In the genomic region with DNA sequence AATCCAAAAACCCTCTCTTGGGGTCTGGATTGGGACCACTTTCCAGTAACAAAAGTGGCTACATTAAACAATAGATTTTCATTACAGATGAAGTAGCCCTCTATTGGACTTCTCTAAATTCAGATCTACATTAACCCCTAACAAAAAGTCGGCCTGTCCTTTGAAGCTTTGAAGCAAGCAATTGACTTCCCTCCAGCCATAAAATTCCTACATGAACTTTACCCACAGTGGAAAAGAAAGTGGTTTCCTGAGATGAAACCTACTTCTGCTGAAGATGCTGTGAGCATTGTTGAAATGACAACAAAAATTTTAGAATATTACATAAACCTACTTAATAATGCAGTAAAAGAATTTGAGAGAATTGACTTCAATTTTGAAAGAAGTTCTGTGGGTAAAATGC, we compare ENCODE assay signal across 24 cellular contexts.
"Had no signal": no experiment of that assay in that cellular context is flagged by ENCODE, and none has a peak within 500 bp of the region (broad histone marks: within the 10 kb centered on the region; RNA-seq: fewer than 3 reads in every experiment).

No MANE protein-coding gene starts in this region.

- DNase-seq: activated CD4-positive, alpha-beta T cell treated with anti-CD3 and anti-CD28 coated beads, Interleukin-2, amount 10 ng/mL, durations not matched to agents 24 days and 14 days; activated CD8-positive, alpha-beta T cell treated with anti-CD3 and anti-CD28 coated beads for 36 hours; activated naive CD4-positive, alpha-beta T cell treated with Interleukin-2 at 50 U/mL for 16 hours; activated naive CD8-positive, alpha-beta T cell treated with anti-CD3 and anti-CD28 coated beads, Interleukin-2, amount 10 ng/mL, durations not matched to agents 7 days and 5 days; activated T-cell treated with anti-CD3 and anti-CD28 coated beads, Interleukin-2, amount 50 U/mL, for 24 hours; amygdala; body of pancreas; caudate nucleus; gastrocnemius medialis; head of caudate nucleus; kidney; left lung; mammary epithelial cell; naive B cell; ovary; stimulated activated CD4-positive, alpha-beta T cell treated with anti-CD3 and anti-CD28 coated beads, Interleukin-4, amount 100 ng/mL, for 24 hours; stomach; T1000; upper lobe of left lung had no signal

- ATAC-seq: activated CD8-positive, alpha-beta T cell treated with anti-CD3 and anti-CD28 coated beads for 36 hours; body of pancreas; gastrocnemius medialis; left lung; sciatic nerve; stimulated activated effector memory CD8-positive, alpha-beta T cell treated with anti-CD3 and anti-CD28 coated beads, Interleukin-12 subunit alpha, Interleukin-12 subunit beta, amount 100 ng/mL, for 72 hours had no signal

- H3K27ac Mint-ChIP-seq: activated CD4-positive, alpha-beta T cell treated with anti-CD3 and anti-CD28 coated beads, Interleukin-2, amount 10 ng/mL, durations not matched to agents 24 days and 14 days; activated CD8-positive, alpha-beta T cell treated with anti-CD3 and anti-CD28 coated beads for 36 hours; activated naive CD8-positive, alpha-beta T cell treated with anti-CD3 and anti-CD28 coated beads, Interleukin-2, amount 10 ng/mL, durations not matched to agents 7 days and 5 days; activated T-cell treated with anti-CD3 and anti-CD28 coated beads, Interleukin-2, amount 50 U/mL, for 24 hours; activated T-helper 2 cell treated with anti-CD3 and anti-CD28 coated beads, Interferon-gamma antibody, Interleukin-2, Interleukin-4, amounts not matched to agents 10 μg/mL and 5 μg/mL and 100 μg/mL, durations not matched to agents 14 hours and 24 hours and 36 hours; naive B cell; neural progenitor cell; stimulated activated effector memory CD8-positive, alpha-beta T cell treated with anti-CD3 and anti-CD28 coated beads, Interleukin-12 subunit alpha, Interleukin-12 subunit beta, amount 100 ng/mL, for 72 hours had no signal

- H3K9me3 ChIP-seq: body of pancreas, ovary, stomach, upper lobe of left lung had no signal

- H3K9me3 Mint-ChIP-seq: activated CD4-positive, alpha-beta T cell treated with anti-CD3 and anti-CD28 coated beads, Interleukin-2, amount 10 ng/mL, durations not matched to agents 24 days and 14 days; neural progenitor cell had no signal

- H3K4me3 ChIP-seq: body of pancreas, gastrocnemius medialis, left lung, neural progenitor cell, ovary, stomach, upper lobe of left lung had no signal

- H3K9ac ChIP-seq: neural progenitor cell had no signal

- H3K36me3 Mint-ChIP-seq: activated naive CD8-positive, alpha-beta T cell treated with anti-CD3 and anti-CD28 coated beads, Interleukin-2, amount 10 ng/mL, durations not matched to agents 7 days and 5 days; naive B cell; neural progenitor cell; stimulated activated effector memory CD8-positive, alpha-beta T cell treated with anti-CD3 and anti-CD28 coated beads, Interleukin-12 subunit alpha, Interleukin-12 subunit beta, amount 100 ng/mL, for 72 hours had no signal

- H3K27me3 Mint-ChIP-seq: activated CD4-positive, alpha-beta T cell treated with anti-CD3 and anti-CD28 coated beads, Interleukin-2, amount 10 ng/mL, durations not matched to agents 24 days and 14 days; activated CD8-positive, alpha-beta T cell treated with anti-CD3 and anti-CD28 coated beads for 36 hours; activated naive CD8-positive, alpha-beta T cell treated with anti-CD3 and anti-CD28 coated beads, Interleukin-2, amount 10 ng/mL, durations not matched to agents 7 days and 5 days; activated T-cell treated with anti-CD3 and anti-CD28 coated beads, Interleukin-2, amount 50 U/mL, for 24 hours; naive B cell had no signal

- H3K36me3 ChIP-seq: gastrocnemius medialis, left lung, neural progenitor cell, ovary, stomach, upper lobe of left lung had no signal

- H3K4me2 ChIP-seq: neural progenitor cell had no signal

- H3K4me3 Mint-ChIP-seq: activated CD4-positive, alpha-beta T cell treated with anti-CD3 and anti-CD28 coated beads, Interleukin-2, amount 10 ng/mL, durations not matched to agents 24 days and 14 days; activated CD8-positive, alpha-beta T cell treated with anti-CD3 and anti-CD28 coated beads for 36 hours; activated naive CD8-positive, alpha-beta T cell treated with anti-CD3 and anti-CD28 coated beads, Interleukin-2, amount 10 ng/mL, durations not matched to agents 7 days and 5 days; activated T-cell treated with anti-CD3 and anti-CD28 coated beads, Interleukin-2, amount 50 U/mL, for 24 hours; naive B cell; neural progenitor cell; stimulated activated effector memory CD8-positive, alpha-beta T cell treated with anti-CD3 and anti-CD28 coated beads, Interleukin-12 subunit alpha, Interleukin-12 subunit beta, amount 100 ng/mL, for 72 hours had no signal

- H3K27me3 ChIP-seq: body of pancreas, gastrocnemius medialis, left lung, neural progenitor cell, ovary, stomach, upper lobe of left lung had no signal

- H3K4me1 ChIP-seq: gastrocnemius medialis, left lung, neural progenitor cell, upper lobe of left lung had no signal

- H3K27ac ChIP-seq: gastrocnemius medialis, left lung, neural progenitor cell, ovary, upper lobe of left lung had no signal

- FAIRE-seq: colon, kidney had no signal

- H2AFZ ChIP-seq: neural progenitor cell had no signal

- H3K4me1 Mint-ChIP-seq: activated CD4-positive, alpha-beta T cell treated with anti-CD3 and anti-CD28 coated beads, Interleukin-2, amount 10 ng/mL, durations not matched to agents 24 days and 14 days; activated naive CD8-positive, alpha-beta T cell treated with anti-CD3 and anti-CD28 coated beads, Interleukin-2, amount 10 ng/mL, durations not matched to agents 7 days and 5 days; naive B cell; neural progenitor cell; stimulated activated effector memory CD8-positive, alpha-beta T cell treated with anti-CD3 and anti-CD28 coated beads, Interleukin-12 subunit alpha, Interleukin-12 subunit beta, amount 100 ng/mL, for 72 hours had no signal
